In the genomic region with DNA sequence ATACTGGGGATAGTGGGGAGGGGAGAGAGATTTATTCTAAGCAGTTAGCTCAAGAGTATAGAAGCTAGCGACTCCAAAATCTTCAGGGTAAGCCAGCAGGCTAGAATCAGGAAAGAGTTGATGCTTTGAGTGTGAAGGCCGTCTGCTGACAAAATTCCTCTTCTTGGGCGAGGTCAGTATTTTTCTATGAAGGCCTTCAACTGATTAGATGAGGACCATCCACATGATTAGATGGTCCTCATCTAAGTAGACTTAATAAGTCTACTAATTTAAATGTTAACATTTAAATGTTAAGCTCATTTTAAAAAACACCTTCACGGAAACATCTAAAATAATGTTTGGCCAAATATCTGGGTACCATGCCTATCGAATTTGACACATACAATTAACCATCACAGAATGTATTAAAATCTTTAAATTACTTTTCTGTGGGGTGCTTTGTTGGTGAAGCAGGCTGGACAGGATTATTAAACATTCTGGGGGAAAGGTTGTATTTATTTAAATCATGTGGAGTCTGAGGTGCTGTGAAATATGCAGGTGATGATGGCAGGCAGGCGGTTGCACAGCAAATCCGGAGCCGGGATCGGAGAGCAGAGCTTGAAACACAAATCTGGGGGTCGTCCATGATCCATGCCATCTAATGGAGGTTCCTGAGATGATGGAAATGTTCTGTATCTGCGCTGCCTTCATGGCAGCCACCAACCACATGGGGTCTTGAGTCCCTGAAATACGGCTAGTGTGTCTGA, we compare ENCODE assay signal across 24 cellular contexts.
"Had no signal": no experiment of that assay in that cellular context is flagged by ENCODE, and none has a peak within 500 bp of the region (broad histone marks: within the 10 kb centered on the region; RNA-seq: fewer than 3 reads in every experiment).

No MANE protein-coding gene starts in this region.

- H3K9me3 ChIP-seq: esophagus squamous epithelium, gastroesophageal sphincter, psoas muscle, tibial nerve, upper lobe of right lung had no signal

- DNase-seq: dermis blood vessel endothelial cell; esophagus squamous epithelium; foreskin fibroblast; glutamatergic neuron; immature natural killer cell; kidney; left cardiac atrium; left ventricle myocardium superior; mesenchymal stem cell; naive B cell; occipital lobe; psoas muscle; retina; spleen; stimulated activated CD4-positive, alpha-beta T cell treated with anti-CD3 and anti-CD28 coated beads, Interleukin-15, amount 100 ng/mL, for 24 hours; stimulated activated CD4-positive, alpha-beta T cell treated with anti-CD3 and anti-CD28 coated beads, Interleukin-1b, Interleukin-23, amount 100 ng/mL, for 48 hours; stimulated activated CD4-positive, alpha-beta T cell treated with anti-CD3 and anti-CD28 coated beads, Interleukin-4, amount 100 ng/mL, for 24 hours had no signal

- H2AFZ ChIP-seq: parathyroid adenoma had no signal

- H3K4me3 ChIP-seq: esophagus squamous epithelium, gastroesophageal sphincter, lung, psoas muscle, spleen, tibial nerve, upper lobe of right lung had no signal

- H3K27ac ChIP-seq: esophagus squamous epithelium, gastroesophageal sphincter, parathyroid adenoma, psoas muscle, spleen, tibial nerve had no signal

- FAIRE-seq: kidney had no signal

- ATAC-seq: gastroesophageal sphincter; left cardiac atrium; left ventricle myocardium superior; psoas muscle; sciatic nerve; stimulated activated memory B cell treated with anti-CD40 and anti-IgM and Interleukin-4, amounts not matched to agents 10 μg/mL and 1 μg/mL and 100 μg/mL, for 72 hours; upper lobe of right lung had no signal

- H3K4me1 ChIP-seq: psoas muscle, upper lobe of right lung had no signal

- H3K36me3 ChIP-seq: esophagus squamous epithelium, gastroesophageal sphincter, spleen, tibial nerve, upper lobe of right lung had no signal

- H3K79me2 ChIP-seq: parathyroid adenoma had no signal

- H3K27me3 ChIP-seq: esophagus squamous epithelium, gastroesophageal sphincter, spleen, tibial nerve, upper lobe of right lung had no signal
